18 cellular contexts compared by ENCODE assay signal in genomic region chr15:49927462-49927861, GRCh38.
DNase-seq lines count a peak whose midpoint lies in the region; ATAC-seq and TF ChIP-seq lines count a peak whose summit lies in the region.
"Had no signal": no experiment of that assay in that cellular context is flagged by ENCODE, and none has a peak within 500 bp of the region (broad histone marks: within the 10 kb centered on the region; RNA-seq: fewer than 3 reads in every experiment).

No MANE protein-coding gene starts in this region.

- ATAC-seq in left lobe of liver = no peak
- ATAC-seq: gastroesophageal sphincter, psoas muscle, WTC11 had no signal

- peak overlapping the region; percentile 37 to 58 for H3K27ac ChIP-seq in breast epithelium
- H3K27ac ChIP-seq in mammary epithelial cell (ENCODE audit: insufficient read depth, low read depth, low read length) = no peak overlapping the region
- peak overlapping the region; percentile 63; the same call in 1 of the 2 replicates for H3K27ac ChIP-seq in VCaP
- H3K27ac ChIP-seq in vagina = peak overlapping the region; percentile 37
- H3K27ac ChIP-seq: ascending aorta, colonic mucosa, gastroesophageal sphincter, psoas muscle, skin epidermis had no signal

- dilution Hi-C loops in mammary epithelial cell (cut with HindIII; ENCODE audit: low sequenced_read_pairs) = no loop called here

- H3K4me3 ChIP-seq in breast epithelium (no peak overlapping the region), mammary epithelial cell (replicated peaks in 1 of 3; ENCODE audit: insufficient read depth in 1 of 3, low read depth in 2 of 3, low read length in 3 of 3) (no peak overlapping the region), fibroblast of the aortic adventitia (ENCODE audit: low read depth, low read length) (no peak overlapping the region), vagina (no peak overlapping the region)
- H3K4me3 ChIP-seq: ascending aorta, colonic mucosa, gastroesophageal sphincter, psoas muscle, skin epidermis had no signal

- H2AFZ ChIP-seq in mammary epithelial cell (ENCODE audit: low read depth, low read length) = no peak overlapping the region

- H3K27me3 ChIP-seq in breast epithelium = no peaks in the 10 kb centered on the region
- no peaks in the 10 kb centered on the region for H3K27me3 ChIP-seq in mammary epithelial cell (ENCODE audit: insufficient read depth, low read length)
- H3K27me3 ChIP-seq in vagina = no peaks in the 10 kb centered on the region
- H3K27me3 ChIP-seq: ascending aorta, colonic mucosa, gastroesophageal sphincter had no signal

- intact Hi-C loops in breast epithelium (cut with DNase I; ENCODE audit: low total_unique reads) (no loop called here), mammary epithelial cell (cut with micrococcal nuclease) (no loop called here), vagina (cut with DNase I) (no loop called here)

- no peaks in the 10 kb centered on the region for H3K79me2 ChIP-seq in mammary epithelial cell (ENCODE audit: insufficient read depth, low read length)

- in situ Hi-C loops in mammary epithelial cell (cut with MboI; ENCODE audit: low sequenced_read_pairs in 2 of 2) = no loop called here

- no peaks in the 10 kb centered on the region for H3K4me1 ChIP-seq in breast epithelium
- H3K4me1 ChIP-seq in mammary epithelial cell (ENCODE audit: insufficient read depth, low read length) = no peaks in the 10 kb centered on the region
- peaks cover 6% of the 10 kb centered on the region for H3K4me1 ChIP-seq in vagina
- H3K4me1 ChIP-seq: ascending aorta, colonic mucosa, gastroesophageal sphincter, psoas muscle had no signal

- H3K36me3 ChIP-seq in breast epithelium = no peaks in the 10 kb centered on the region
- H3K36me3 ChIP-seq in mammary epithelial cell (ENCODE audit: insufficient read depth, low read length) = no peaks in the 10 kb centered on the region
- no peaks in the 10 kb centered on the region for H3K36me3 ChIP-seq in vagina
- H3K36me3 ChIP-seq: ascending aorta, colonic mucosa, gastroesophageal sphincter had no signal

- CTCF ChIA-PET in mammary epithelial cell (lab: Charles Lee; ENCODE audit: low non-redundant PET) = no interaction called here

- H3K9me3 ChIP-seq in breast epithelium (no peaks in the 10 kb centered on the region), mammary epithelial cell (replicated peaks; ENCODE audit: insufficient read depth, low read length) (no peaks in the 10 kb centered on the region), vagina (no peaks in the 10 kb centered on the region)
- H3K9me3 ChIP-seq: ascending aorta, colonic mucosa, gastroesophageal sphincter, psoas muscle had no signal

- no TSS peak for BruUV-seq in mammary epithelial cell (replicated peaks; lab: Mats Ljungman, UMichigan)

- 33% methylated on average over 1 of the region's 1 CpG for WGBS in mammary epithelial cell (ENCODE audit: low coverage, missing lambda C conversion rate)

- no peak for TF ChIP-seq POLR2A in breast epithelium (IDR thresholded peaks at IDR 0.05)
- no peak for TF ChIP-seq POLR2A in vagina (IDR thresholded peaks at IDR 0.05)

- no peak overlapping the region for H3K4me2 ChIP-seq in mammary epithelial cell (ENCODE audit: insufficient read depth, low read depth, low read length)

- no peak overlapping the region for H3K9ac ChIP-seq in mammary epithelial cell (ENCODE audit: insufficient read depth, low read length)

- DNase-seq in breast epithelium (ENCODE audit: low spot score in 2 of 2) = no peak
- DNase-seq in mammary epithelial cell = no peak
- DNase-seq in fibroblast of the aortic adventitia (ENCODE audit: low read depth) = peak; percentile 77
- no peak for DNase-seq in vagina (ENCODE audit: extremely low spot score in 2 of 2)
- no peak for DNase-seq in NCI-H82 treated with DMSO at 0.1 percent for 48 hours (lab: John Stamatoyannopoulos, UW; ENCODE audit: unreplicated experiment)
- no peak for DNase-seq in NCI-H2171 treated with DMSO at 0.1 percent for 48 hours (lab: John Stamatoyannopoulos, UW)
- no peak for DNase-seq in left lobe of liver (ENCODE audit: low spot score)
- DNase-seq: activated CD4-positive, alpha-beta memory T cell treated with anti-CD3 and anti-CD28 coated beads for 36 hours; activated naive CD4-positive, alpha-beta T cell; CD4-positive, CD25-positive, alpha-beta regulatory T cell; colonic mucosa; NCI-H345; psoas muscle had no signal

- H4K20me1 ChIP-seq in mammary epithelial cell (ENCODE audit: insufficient read depth, low read length) = no peaks in the 10 kb centered on the region

- TF ChIP-seq CTCF in breast epithelium (IDR thresholded peaks at IDR 0.05) = no peak
- TF ChIP-seq CTCF in mammary epithelial cell (conservative IDR thresholded peaks at IDR 0.05 in 1 of 2, IDR thresholded peaks at IDR 0.05 in 1 of 2; ENCODE audit: extremely low read depth in 1 of 2, insufficient read depth in 1 of 2, low read depth in 1 of 2, low read length in 2 of 2) = no peak
- TF ChIP-seq CTCF in VCaP (conservative IDR thresholded peaks at IDR 0.05) = no peak
- no peak for TF ChIP-seq CTCF in fibroblast of the aortic adventitia (IDR thresholded peaks at IDR 0.05; ENCODE audit: insufficient read depth, low read length)
- TF ChIP-seq CTCF in vagina (IDR thresholded peaks at IDR 0.05) = no peak
